In genomic region chr15:61199681-61200080, GRCh38 we compare ENCODE assay signal across 1 cellular context.
A peak's percentile ranks its signal among the peaks of the same experiment; 100 is the strongest.
TF ChIP-seq lines count a peak whose summit lies in the region.

No MANE protein-coding gene starts in this region.

TF ChIP-seq in HepG2, 621 proteins besides CTCF, POLR2A, EP300 and RAD21:
- TF ChIP-seq SATB2 (CRISPR knock-in tag; IDR thresholded peaks at IDR 0.05) (no peak), ZNF646 (CRISPR knock-in tag; IDR thresholded peaks at IDR 0.05) (no peak), ZFP36L1 (CRISPR knock-in tag; IDR thresholded peaks at IDR 0.05) (no peak), MAFK (conservative IDR thresholded peaks at IDR 0.05 in 1 of 2, IDR thresholded peaks at IDR 0.05 in 1 of 2; ENCODE audit: low read length in 2 of 2) (peak in 1 of 2 experiments; percentile 46; a peak in 2 of 4 replicates), ZNF205 (CRISPR knock-in tag; IDR thresholded peaks at IDR 0.05) (no peak), NONO (IDR thresholded peaks at IDR 0.05) (no peak), NONO (CRISPR knock-in tag; conservative IDR thresholded peaks at IDR 0.05) (no peak), ZNF143 (CRISPR knock-in tag; IDR thresholded peaks at IDR 0.05) (no peak), NFE2L2 (IDR thresholded peaks at IDR 0.05; ENCODE audit: low read length) (no peak), FOXP4 (CRISPR knock-in tag; IDR thresholded peaks at IDR 0.05) (no peak), ZMAT3 (CRISPR knock-in tag; conservative IDR thresholded peaks at IDR 0.05) (no peak), RARA (CRISPR knock-in tag; IDR thresholded peaks at IDR 0.05) (no peak), MAFF (IDR thresholded peaks at IDR 0.05; ENCODE audit: low read depth, low read length) (0 out of 2 replicates have a peak, but pooled peaks have one; percentile 18), ZNF430 (CRISPR knock-in tag; IDR thresholded peaks at IDR 0.05) (no peak)
- TF ChIP-seq, protein P1, sequence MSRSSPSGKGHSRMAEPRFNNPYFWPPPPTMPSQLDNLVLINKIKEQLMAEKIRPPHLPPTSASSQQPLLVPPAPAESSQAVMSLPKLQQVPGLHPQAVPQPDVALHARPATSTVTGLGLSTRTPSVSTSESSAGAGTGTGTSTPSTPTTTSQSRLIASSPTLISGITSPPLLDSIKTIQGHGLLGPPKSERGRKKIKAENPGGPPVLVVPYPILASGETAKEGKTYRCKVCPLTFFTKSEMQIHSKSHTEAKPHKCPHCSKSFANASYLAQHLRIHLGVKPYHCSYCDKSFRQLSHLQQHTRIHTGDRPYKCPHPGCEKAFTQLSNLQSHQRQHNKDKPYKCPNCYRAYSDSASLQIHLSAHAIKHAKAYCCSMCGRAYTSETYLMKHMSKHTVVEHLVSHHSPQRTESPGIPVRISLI (CRISPR knock-in tag; IDR thresholded peaks at IDR 0.05; ENCODE audit: borderline replicate concordance), result no peak
